Comparison of ENCODE assay signal across 8 cellular contexts in the genomic region with DNA sequence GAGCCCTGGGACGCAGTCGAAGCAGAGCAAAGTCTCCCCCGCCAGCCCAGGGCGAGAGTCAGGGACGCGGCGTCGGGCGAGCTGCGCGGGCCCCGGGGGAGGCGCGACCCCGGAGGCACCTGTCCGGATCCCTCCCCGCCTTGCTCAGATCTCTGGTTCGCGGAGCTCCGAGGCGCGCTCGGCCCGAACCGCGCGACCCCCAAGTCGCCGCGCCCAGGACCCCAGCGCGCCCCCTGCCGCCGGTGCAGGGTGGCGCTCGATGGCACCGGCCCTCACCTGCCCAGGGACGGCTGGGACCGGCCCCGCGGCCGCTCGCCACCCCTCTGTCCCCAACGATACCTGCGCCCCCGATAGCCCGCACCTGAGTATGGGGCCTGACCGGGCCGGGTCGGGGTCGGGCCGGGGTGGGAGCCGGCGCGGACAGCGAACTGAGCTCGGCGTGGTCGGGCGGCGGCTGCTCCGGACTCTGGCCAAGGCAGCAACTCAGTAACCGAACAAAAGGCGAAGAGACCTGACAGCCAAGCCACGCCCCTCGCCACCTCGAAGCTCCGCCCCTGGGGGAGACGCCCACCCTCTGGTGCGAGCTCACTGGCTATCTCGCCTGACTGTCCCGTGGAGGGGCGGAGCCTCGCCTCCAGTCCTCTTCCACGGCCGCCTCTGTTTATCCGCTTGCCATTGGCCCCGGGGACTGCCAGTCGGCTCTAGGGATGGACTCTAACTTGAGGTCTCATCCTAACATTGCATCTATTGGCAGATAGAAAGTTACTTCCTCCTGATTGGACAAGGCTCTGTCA. TPM values are rescaled to one million over a fixed set of nuclear protein-coding genes. Genes with fewer than 3 reads are reported as not detected.
DNase-seq lines count a peak whose midpoint lies in the region; ATAC-seq, FAIRE-seq and TF ChIP-seq lines count a peak whose summit lies in the region.

Gene JUP, minus strand, starts transcription at position 485 of the 794 bp plus-strand sequence. CDS start 14,857 bp downstream, outside the sequence.

- FAIRE-seq in GM12892 (lab: Jason Lieb, UNC), result peak; percentile 21

- TF ChIP-seq POLR2A in GM12892 (IDR thresholded peaks at IDR 0.05; ENCODE audit: low read depth, low read length), result no peak

- ATAC-seq in HG03108 (IDR thresholded peaks at IDR 0.05; ENCODE audit: unreplicated experiment) (peak; percentile 84), GM19463 (IDR thresholded peaks at IDR 0.05; ENCODE audit: unreplicated experiment) (no peak)
- peak; percentile 93 for ATAC-seq in activated CD4-positive, CD25-positive, alpha-beta regulatory T cell treated with anti-CD3 and anti-CD28 coated beads, Interleukin-2, amount 50 U/mL, for 24 hours

- DNase-seq in GM12892 (ENCODE audit: insufficient read length) (peak; percentile 97), NCI-H2227 treated with DMSO at 0.1 percent for 48 hours (lab: John Stamatoyannopoulos, UW) (peak; percentile 99), cerebellar cortex (ENCODE audit: low spot score) (peak; percentile 100), inferior parietal cortex (ENCODE audit: extremely low spot score) (peak; percentile 99), smooth muscle cell of the brain vasculature (ENCODE audit: low read depth, low spot score) (peak; percentile 98)

RNA-seq across cellular contexts. Expression of gene JUP, which starts in this region (rescaled TPM):
- polyA plus RNA-seq in GM12892 (2012; ENCODE audit: missing spikeins), result 2.3 TPM
